1 cellular context compared by ENCODE assay signal in genomic region chr11:105315287-105315686, GRCh38.
TF ChIP-seq lines count a peak whose summit lies in the region.

No MANE protein-coding gene starts in this region.

TF ChIP-seq in WTC11, 78 proteins besides CTCF, POLR2A, EP300 and RAD21 (continued from another document):
- TF ChIP-seq ZNF532 (CRISPR knock-in tag; IDR thresholded peaks at IDR 0.05; ENCODE audit: borderline replicate concordance): no peak
- no peak for TF ChIP-seq ZBTB43 (CRISPR knock-in tag; IDR thresholded peaks at IDR 0.05)
- no peak for TF ChIP-seq NFATC4 (CRISPR knock-in tag; IDR thresholded peaks at IDR 0.05)
- TF ChIP-seq GABPB1 (CRISPR knock-in tag; IDR thresholded peaks at IDR 0.05): no peak
- TF ChIP-seq RORB (CRISPR knock-in tag; IDR thresholded peaks at IDR 0.05): no peak
- TF ChIP-seq FOXP1 (CRISPR knock-in tag; IDR thresholded peaks at IDR 0.05; ENCODE audit: borderline replicate concordance): no peak
- TF ChIP-seq NFE2L1 (CRISPR knock-in tag; IDR thresholded peaks at IDR 0.05): no peak
- no peak for TF ChIP-seq ZNF121 (CRISPR knock-in tag; IDR thresholded peaks at IDR 0.05)
- TF ChIP-seq MLX (CRISPR knock-in tag; IDR thresholded peaks at IDR 0.05): no peak
- TF ChIP-seq E2F1 (CRISPR knock-in tag; IDR thresholded peaks at IDR 0.05): no peak
- no peak for TF ChIP-seq AR (CRISPR knock-in tag; IDR thresholded peaks at IDR 0.05)
- no peak for TF ChIP-seq IRF1 (CRISPR knock-in tag; IDR thresholded peaks at IDR 0.05)
- TF ChIP-seq ZSCAN18 (CRISPR knock-in tag; IDR thresholded peaks at IDR 0.05): no peak
- no peak for TF ChIP-seq ZBTB21 (CRISPR knock-in tag; IDR thresholded peaks at IDR 0.05; ENCODE audit: borderline replicate concordance)
- TF ChIP-seq CBFB (CRISPR knock-in tag; IDR thresholded peaks at IDR 0.05; ENCODE audit: low read depth): no peak
- no peak for TF ChIP-seq ZNF219 (CRISPR knock-in tag; IDR thresholded peaks at IDR 0.05; ENCODE audit: borderline replicate concordance)
- TF ChIP-seq FOXP4 (CRISPR knock-in tag; IDR thresholded peaks at IDR 0.05): no peak
TF ChIP-seq in WTC11: peak in this region for 0.
